Comparison of ENCODE assay signal across 1 cellular context in genomic region chr17:81713556-81714411, GRCh38.
A peak's percentile ranks its signal among the peaks of the same experiment; 100 is the strongest.
TF ChIP-seq lines count a peak whose summit lies in the region.

No MANE protein-coding gene starts in this region.

TF ChIP-seq in HepG2, 621 proteins besides CTCF, POLR2A, EP300 and RAD21 (continued from another document and continues in another):
- TF ChIP-seq IRF9 (CRISPR knock-in tag; IDR thresholded peaks at IDR 0.05; ENCODE audit: borderline replicate concordance) (peak; percentile 80; the same call in 1 of the 2 replicates), GLMP (CRISPR knock-in tag; IDR thresholded peaks at IDR 0.05; ENCODE audit: borderline replicate concordance) (no peak), SMAD1 (CRISPR knock-in tag; IDR thresholded peaks at IDR 0.05; ENCODE audit: borderline replicate concordance, low read depth) (peak; percentile 77; the same call in 1 of the 2 replicates), TARDBP (CRISPR knock-in tag; IDR thresholded peaks at IDR 0.05) (peak; percentile 90), TEAD2 (CRISPR knock-in tag; IDR thresholded peaks at IDR 0.05) (0 out of 2 replicates have a peak, but pooled peaks have one; percentile 9), PHF20 (CRISPR knock-in tag; IDR thresholded peaks at IDR 0.05) (no peak; the same call in 1 of the 2 replicates), RFXAP (CRISPR knock-in tag; IDR thresholded peaks at IDR 0.05; ENCODE audit: borderline replicate concordance) (peak; percentile 70), KLF11 (CRISPR knock-in tag; IDR thresholded peaks at IDR 0.05) (peak; percentile 72; the same call in 1 of the 2 replicates), DMTF1 (CRISPR knock-in tag; IDR thresholded peaks at IDR 0.05) (no peak), HNRNPK (IDR thresholded peaks at IDR 0.05; ENCODE audit: low read depth, low read length, poor library complexity, severe bottlenecking) (peak; percentile 20), ZNF484 (CRISPR knock-in tag; IDR thresholded peaks at IDR 0.05; ENCODE audit: borderline replicate concordance, low read depth) (0 out of 2 replicates have a peak, but pooled peaks have one; percentile 86), RORA (CRISPR knock-in tag; IDR thresholded peaks at IDR 0.05) (no peak), ZZZ3 (CRISPR knock-in tag; IDR thresholded peaks at IDR 0.05; ENCODE audit: borderline replicate concordance) (0 out of 2 replicates have a peak, but pooled peaks have one; percentile 29), ZNF20 (CRISPR knock-in tag; IDR thresholded peaks at IDR 0.05) (0 out of 2 replicates have a peak, but pooled peaks have one; percentile 62), PAF1 (CRISPR knock-in tag; IDR thresholded peaks at IDR 0.05) (no peak), ZNF337 (CRISPR knock-in tag; IDR thresholded peaks at IDR 0.05; ENCODE audit: borderline replicate concordance, low read depth) (no peak), MXD4 (CRISPR knock-in tag; IDR thresholded peaks at IDR 0.05) (peak; percentile 95), SP1 (IDR thresholded peaks at IDR 0.05) (no peak), SP1 (CRISPR knock-in tag; IDR thresholded peaks at IDR 0.05) (no peak; the same call in 1 of the 2 replicates), UBTF (CRISPR knock-in tag; IDR thresholded peaks at IDR 0.05) (peak; percentile 76), ZNF597 (CRISPR knock-in tag; IDR thresholded peaks at IDR 0.05) (no peak), ZNF432 (CRISPR knock-in tag; IDR thresholded peaks at IDR 0.05; ENCODE audit: borderline replicate concordance) (no peak), SOX6 (IDR thresholded peaks at IDR 0.05) (no peak), SOX6 (CRISPR knock-in tag; IDR thresholded peaks at IDR 0.05) (peak; percentile 95), ZSCAN25 (CRISPR knock-in tag; IDR thresholded peaks at IDR 0.05) (no peak), PCBP1 (IDR thresholded peaks at IDR 0.05; ENCODE audit: borderline replicate concordance, low read depth, low read length) (peak; percentile 23; the same call in 1 of the 2 replicates), CEBPG (CRISPR knock-in tag; IDR thresholded peaks at IDR 0.05) (peak; percentile 2; the same call in 1 of the 2 replicates), ZNF782 (CRISPR knock-in tag; IDR thresholded peaks at IDR 0.05; ENCODE audit: borderline replicate concordance) (peak; percentile 91), POLR2AphosphoS2 (IDR thresholded peaks at IDR 0.05; ENCODE audit: low read depth, low read length) (peak; percentile 13; the same call in 1 of the 2 replicates), ZBTB44 (CRISPR knock-in tag; IDR thresholded peaks at IDR 0.05) (no peak), ZNF609 (CRISPR knock-in tag; IDR thresholded peaks at IDR 0.05; ENCODE audit: borderline replicate concordance) (peak; percentile 79), CREM (IDR thresholded peaks at IDR 0.05) (0 out of 2 replicates have a peak, but pooled peaks have one; percentile 36), CREM (CRISPR knock-in tag; IDR thresholded peaks at IDR 0.05) (no peak), ZNF547 (CRISPR knock-in tag; IDR thresholded peaks at IDR 0.05) (0 out of 2 replicates have a peak, but pooled peaks have one; percentile 14), ZBED4 (CRISPR knock-in tag; IDR thresholded peaks at IDR 0.05; ENCODE audit: borderline replicate concordance) (peak; percentile 81; the same call in 1 of the 2 replicates), ZNF772 (CRISPR knock-in tag; IDR thresholded peaks at IDR 0.05) (peak; percentile 88; the same call in 1 of the 2 replicates), MLXIP (CRISPR knock-in tag; IDR thresholded peaks at IDR 0.05; ENCODE audit: borderline replicate concordance) (no peak)
